ENCODE assay signal across 12 cellular contexts in the genomic region with DNA sequence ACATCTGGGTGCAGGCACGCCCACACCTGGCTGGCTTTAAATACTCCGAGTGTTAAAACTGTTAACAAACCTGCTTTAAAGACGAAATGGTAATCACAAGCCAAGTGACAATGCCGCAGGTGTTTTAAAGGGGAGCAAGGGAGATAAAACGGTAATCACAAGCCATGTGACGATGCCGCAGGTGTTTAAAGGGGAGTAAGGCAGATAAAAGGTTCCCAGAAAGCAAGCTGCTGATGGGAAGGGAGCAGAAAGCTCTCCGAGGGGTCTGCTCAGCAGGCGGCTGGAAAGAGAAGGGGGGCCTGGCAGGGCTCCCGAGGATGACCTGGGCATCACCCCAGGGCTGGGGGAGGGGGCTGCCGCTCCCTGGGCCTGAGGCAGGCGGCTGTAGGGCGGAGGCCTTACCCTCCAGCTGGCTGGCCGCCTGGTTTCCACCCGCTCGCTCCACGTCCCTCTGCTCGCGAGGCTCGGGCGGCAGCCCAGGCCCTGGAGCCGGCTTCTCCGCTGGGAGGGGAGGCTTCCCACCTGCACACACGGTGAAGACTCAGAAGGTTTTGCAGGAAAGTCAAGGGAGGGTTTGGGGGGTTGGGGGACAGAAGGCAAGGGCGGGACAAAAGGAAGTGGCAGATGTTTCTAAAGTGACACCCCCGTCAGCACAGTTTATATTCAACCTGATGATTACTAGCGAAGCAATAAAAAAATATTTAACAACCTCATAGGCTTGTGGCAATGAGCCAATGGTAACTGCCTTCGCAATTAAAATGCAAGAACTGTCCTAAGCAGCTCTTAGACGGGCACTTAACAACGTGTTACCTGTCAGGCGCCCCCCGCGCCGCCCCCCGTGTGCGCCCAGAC. TPM values are rescaled to one million over a fixed set of nuclear protein-coding genes. Genes with fewer than 3 reads are reported as not detected.
DNase-seq lines count a peak whose midpoint lies in the region; ATAC-seq and TF ChIP-seq lines count a peak whose summit lies in the region.
"Had no signal": no experiment of that assay in that cellular context is flagged by ENCODE, and none has a peak within 500 bp of the region (broad histone marks: within the 10 kb centered on the region; RNA-seq: fewer than 3 reads in every experiment).

No MANE protein-coding gene starts in this region.

- H3K27me3 Mint-ChIP-seq in T-cell: no peaks in the 10 kb centered on the region
- H3K27me3 Mint-ChIP-seq in H9 (ENCODE audit: low read depth): no peaks in the 10 kb centered on the region
- H3K27me3 Mint-ChIP-seq: activated naive CD8-positive, alpha-beta T cell treated with anti-CD3 and anti-CD28 coated beads, Interleukin-2, amount 10 ng/mL, durations not matched to agents 7 days and 5 days; stimulated activated naive CD8-positive, alpha-beta T cell treated with anti-CD3 and anti-CD28 coated beads, Interleukin-15, amount 100 ng/mL, for 72 hours had no signal

- no peak overlapping the region for H2BK5ac ChIP-seq in H9 (ENCODE audit: insufficient read length, low read length)

- H3K14ac ChIP-seq in H9 (ENCODE audit: insufficient read depth, low read length): no peak overlapping the region

- H2AFZ ChIP-seq in H9 (ENCODE audit: low read length): no peak overlapping the region

- DNase-seq in Jurkat, Clone E6-1 (ENCODE audit: low read depth, low spot score): peak; percentile 71
- DNase-seq in NCI-H2081 (lab: John Stamatoyannopoulos, UW) (peak; percentile 95 to 99), Peyer's patch (peak in 2 of 3 donors; percentile 64 to 87), mucosa of descending colon (peak; percentile 70 to 83 (median 82)), T-cell (no peak), islet precursor cell (no peak), GM20000 (ENCODE audit: low spot score) (no peak), H9 (no peak)
- DNase-seq: activated naive CD8-positive, alpha-beta T cell treated with anti-CD3 and anti-CD28 coated beads, Interleukin-2, amount 10 ng/mL, durations not matched to agents 7 days and 5 days; stimulated activated naive CD8-positive, alpha-beta T cell treated with anti-CD3 and anti-CD28 coated beads, Interleukin-15, amount 100 ng/mL, for 72 hours; T-helper 9 cell had no signal

- H3K79me2 ChIP-seq in H9 (ENCODE audit: insufficient read depth, low read length): no peaks in the 10 kb centered on the region

- peaks cover 7 to 13% (median 9%) of the 10 kb centered on the region in 3 donors for H3K4me1 Mint-ChIP-seq in T-cell
- peaks cover 15 to 25% of the 10 kb centered on the region in 2 experiments for H3K4me1 Mint-ChIP-seq in H9

- H3K9me3 Mint-ChIP-seq in T-cell: no peaks in the 10 kb centered on the region
- H3K9me3 Mint-ChIP-seq in H9: no peaks in the 10 kb centered on the region; a peak in 1 of 5 replicates
- H3K9me3 Mint-ChIP-seq: activated naive CD8-positive, alpha-beta T cell treated with anti-CD3 and anti-CD28 coated beads, Interleukin-2, amount 10 ng/mL, durations not matched to agents 7 days and 5 days; stimulated activated naive CD8-positive, alpha-beta T cell treated with anti-CD3 and anti-CD28 coated beads, Interleukin-15, amount 100 ng/mL, for 72 hours had no signal

- H3K27me3 ChIP-seq in Peyer's patch (no peaks in the 10 kb centered on the region), H9 (ENCODE audit: insufficient read depth, low read length) (no peaks in the 10 kb centered on the region)
- H3K27me3 ChIP-seq: left lung had no signal

- no peak overlapping the region for H4K91ac ChIP-seq in H9 (ENCODE audit: insufficient read length, low read depth, low read length)

- H3K23me2 ChIP-seq in H9 (ENCODE audit: insufficient read length, low read depth, low read length, poor library complexity, severe bottlenecking): no peaks in the 10 kb centered on the region

- ATAC-seq in mucosa of descending colon (peak; percentile 69), T-cell (replicated peaks in 1 of 4) (no peak)
- ATAC-seq: left lung; stimulated activated naive CD8-positive, alpha-beta T cell treated with anti-CD3 and anti-CD28 coated beads, Interleukin-15, amount 100 ng/mL, for 72 hours had no signal

- CTCF ChIA-PET in T-cell (lab: Charles Lee): interaction anchor here in 1 of 2 donors (0.6 kb wide), 1 partner anchor 348 kb away, joined by 3 read pairs; no protein-coding TSS in a partner anchor

- TF ChIP-seq CTCF in Peyer's patch (IDR thresholded peaks at IDR 0.05) (no peak), mucosa of descending colon (IDR thresholded peaks at IDR 0.05) (no peak), GM20000 (IDR thresholded peaks at IDR 0.05; ENCODE audit: extremely low read depth, missing control alignments) (no peak), H9 (conservative IDR thresholded peaks at IDR 0.05) (no peak)

- H3K36me3 Mint-ChIP-seq in T-cell (peaks cover 13% of the 10 kb centered on the region), H9 (ENCODE audit: insufficient read depth in 1 of 3, low read depth in 3 of 3) (peaks cover 11 to 15% (median 11%) of the 10 kb centered on the region in 3 experiments)

- no peak overlapping the region for H4K5ac ChIP-seq in H9 (ENCODE audit: insufficient read length, low read depth, low read length)

- H3K4me2 ChIP-seq in H9 (ENCODE audit: insufficient read depth, insufficient read length, low read length): no peak overlapping the region

- H3K9ac ChIP-seq in H9 (ENCODE audit: extremely low read depth, insufficient read length, low read length): no peak overlapping the region

- H3K79me1 ChIP-seq in H9 (ENCODE audit: insufficient read depth, low read depth, low read length, poor library complexity, severe bottlenecking): no peaks in the 10 kb centered on the region

- H3K9me3 ChIP-seq in Peyer's patch (no peaks in the 10 kb centered on the region), mucosa of descending colon (no peaks in the 10 kb centered on the region), H9 (ENCODE audit: control insufficient read depth, low read depth, low read length) (no peaks in the 10 kb centered on the region)
- H3K9me3 ChIP-seq: left lung had no signal

- H2BK15ac ChIP-seq in H9 (ENCODE audit: low read depth, low read length): no peak overlapping the region

- H3K27ac Mint-ChIP-seq in T-cell (no peak overlapping the region), H9 (no peak overlapping the region)
- H3K27ac Mint-ChIP-seq: activated naive CD8-positive, alpha-beta T cell treated with anti-CD3 and anti-CD28 coated beads, Interleukin-2, amount 10 ng/mL, durations not matched to agents 7 days and 5 days had no signal

- no peak overlapping the region for H2AK5ac ChIP-seq in H9 (ENCODE audit: insufficient read length, low read length)

- peak overlapping the region in 3 of 4 donors; percentile 5 to 73 (median 61) for H3K27ac ChIP-seq in Peyer's patch
- no peak overlapping the region for H3K27ac ChIP-seq in H9 (ENCODE audit: insufficient read length, low read depth, low read length)
- H3K27ac ChIP-seq: left lung had no signal

- H3T11ph ChIP-seq in H9 (ENCODE audit: low read length): no peak overlapping the region

- H4K20me1 ChIP-seq in H9 (ENCODE audit: control insufficient read depth, insufficient read depth, insufficient read length): no peaks in the 10 kb centered on the region

- H3K18ac ChIP-seq in H9 (ENCODE audit: insufficient read length, low read depth, low read length): no peak overlapping the region

- H2BK20ac ChIP-seq in H9 (ENCODE audit: low read depth, low read length, poor library complexity, severe bottlenecking): no peak overlapping the region

- no CpG with 5 or more reads among the region's 36 CpGs for WGBS in H9 (ENCODE audit: extremely low coverage, insufficient read length, low lambda C conversion rate)

- TF ChIP-seq POLR2A in Peyer's patch (IDR thresholded peaks at IDR 0.05): no peak

- no peak overlapping the region for H4K8ac ChIP-seq in H9 (replicated peaks; ENCODE audit: insufficient read length, low read depth, low read length)

- no peak overlapping the region for H2BK12ac ChIP-seq in H9 (ENCODE audit: insufficient read length, low read depth, low read length)

- peaks cover 0 to 16% (median 0%) of the 10 kb centered on the region in 3 donors for H3K36me3 ChIP-seq in Peyer's patch
- no peaks in the 10 kb centered on the region for H3K36me3 ChIP-seq in mucosa of descending colon (ENCODE audit: low read depth)

- H3K4ac ChIP-seq in H9 (ENCODE audit: low read depth, low read length): no peak overlapping the region

- no peak overlapping the region for H3K4me3 Mint-ChIP-seq in T-cell
- H3K4me3 Mint-ChIP-seq in H9: no peak overlapping the region
- H3K4me3 Mint-ChIP-seq: activated naive CD8-positive, alpha-beta T cell treated with anti-CD3 and anti-CD28 coated beads, Interleukin-2, amount 10 ng/mL, durations not matched to agents 7 days and 5 days had no signal

- H3K56ac ChIP-seq in H9 (ENCODE audit: insufficient read length, low read depth, low read length): no peak overlapping the region

- no peak overlapping the region for H2BK120ac ChIP-seq in H9 (ENCODE audit: low read depth, low read length, poor library complexity, severe bottlenecking)

- intact Hi-C loops in mucosa of descending colon (cut with DNase I, micrococcal nuclease): loop anchor here in 1 of 2 donors (10.0 kb wide), 1 partner anchor 233 kb away; no protein-coding TSS in a partner anchor

- H3K23ac ChIP-seq in H9 (ENCODE audit: insufficient read length, low read depth, low read length): no peak overlapping the region

- H3K4me1 ChIP-seq in Peyer's patch: peaks cover 0 to 50% (median 3%) of the 10 kb centered on the region in 4 donors
- H3K4me1 ChIP-seq in mucosa of descending colon (ENCODE audit: low read depth): peaks cover 42% of the 10 kb centered on the region
- no peaks in the 10 kb centered on the region for H3K4me1 ChIP-seq in H9 (ENCODE audit: insufficient read depth, low read length)

- peak overlapping the region; percentile 37 for H3K4me3 ChIP-seq in Jurkat, Clone E6-1 (ENCODE audit: low read length)
- no peak overlapping the region for H3K4me3 ChIP-seq in Peyer's patch
- no peak overlapping the region for H3K4me3 ChIP-seq in mucosa of descending colon
- H3K4me3 ChIP-seq: left lung had no signal

- POLR2A ChIA-PET in T-cell (lab: Charles Lee): no interaction called here

RNA-seq across cellular contexts. Expression of a gene that starts 12.2 kb away (rescaled TPM):
- polyA plus RNA-seq in Jurkat, Clone E6-1 (2012; ENCODE audit: insufficient read depth, insufficient read length): 142 TPM
- total RNA-seq in Peyer's patch: 10 to 100 TPM; 17.8 to 62.7 (median 25.2) TPM
- 10 to 100 TPM; 24.5 to 31.6 (median 31.2) TPM for total RNA-seq in mucosa of descending colon
- total RNA-seq in T-cell: 10 to 100 TPM; 35.0 to 60.8 (median 51.2) TPM
- total RNA-seq in H9 (2021): 53.1 and 60.1 TPM in 2 replicates

RNA-seq across cellular contexts. Expression of a gene that starts 12.5 kb away (rescaled TPM):
- 20.3 TPM for polyA plus RNA-seq in Jurkat, Clone E6-1 (2012; ENCODE audit: insufficient read depth, insufficient read length)
- total RNA-seq in Peyer's patch (100 to 1,000 TPM in 1 of 4 donors, 10 to 100 TPM in 3; 38.0 to 156 (median 79.4) TPM), mucosa of descending colon (10 to 100 TPM; 37.4 to 60.2 (median 50.0) TPM), T-cell (100 to 1,000 TPM in 3 of 5 donors, 10 to 100 TPM in 2; 73.8 to 169 (median 161) TPM), H9 (2021) (36.2 and 38.8 TPM in 2 replicates)

RNA-seq across cellular contexts. Expression of a gene that starts 28.6 kb away (rescaled TPM):
- 23.3 TPM for polyA plus RNA-seq in Jurkat, Clone E6-1 (2012; ENCODE audit: insufficient read depth, insufficient read length)
- 10 to 100 TPM in 2 of 4 donors, 1 to 10 TPM in 2; 3.5 to 77.6 (median 9.8) TPM for total RNA-seq in Peyer's patch
- 1 to 10 TPM; 5.7 to 9.3 (median 8.7) TPM for total RNA-seq in mucosa of descending colon
- 10 to 100 TPM in 3 of 5 donors, 1 to 10 TPM in 2; 9.0 to 15.8 (median 11.2) TPM for total RNA-seq in T-cell
- total RNA-seq in H9 (2021): 16.3 and 16.5 TPM in 2 replicates

RNA-seq across cellular contexts. Expression of a gene that starts 43.8 kb away (rescaled TPM):
- polyA plus RNA-seq in Jurkat, Clone E6-1 (2012; ENCODE audit: insufficient read depth, insufficient read length): 33.4 TPM
- total RNA-seq in Peyer's patch (100 to 1,000 TPM; 126 to 206 (median 169) TPM), mucosa of descending colon (10 to 100 TPM; 77.0 to 95.3 (median 94.0) TPM), T-cell (10 to 100 TPM; 52.8 to 95.2 (median 82.3) TPM), H9 (2021) (43.2 and 43.8 TPM in 2 replicates)

Comparison
In these comparisons a context has a peak if more than half of its experiments do, and no peak if none do; other contexts are left out.
1. DNase-seq: peak in Jurkat, Clone E6-1 (single experiment), NCI-H2081 (2 of 2), Peyer's patch (2 of 3) and mucosa of descending colon (3 of 3); none in T-cell (0 of 34), islet precursor cell (single experiment), GM20000 (single experiment) and H9 (single experiment).